Comparison of ENCODE assay signal across 16 cellular contexts in the genomic region with DNA sequence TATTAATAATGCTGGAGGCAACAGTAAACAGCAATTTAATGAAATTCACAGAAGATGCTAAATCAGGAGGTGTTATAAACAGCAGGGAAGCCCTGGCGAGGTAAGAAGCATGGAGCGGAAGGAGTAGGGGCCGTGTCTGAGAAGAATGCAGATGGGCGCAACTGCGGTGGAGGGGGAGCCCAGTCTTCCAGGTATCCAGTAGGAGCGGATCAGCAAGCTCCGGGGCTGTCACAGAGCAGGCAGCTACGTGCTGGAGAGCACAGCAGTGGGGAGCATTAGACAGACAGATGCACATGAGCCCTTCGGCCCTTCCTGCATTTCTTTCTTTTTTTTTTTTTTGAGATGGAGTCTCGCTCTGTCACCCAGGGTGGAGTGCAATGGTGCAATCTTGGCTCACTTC.
"Had no signal": no experiment of that assay in that cellular context is flagged by ENCODE, and none has a peak within 500 bp of the region (broad histone marks: within the 10 kb centered on the region; RNA-seq: fewer than 3 reads in every experiment).

No MANE protein-coding gene starts in this region.

- H3K79me2 ChIP-seq: parathyroid adenoma had no signal

- H3K4me3 ChIP-seq: ascending aorta, gastrocnemius medialis, heart left ventricle, lower lobe of right lung had no signal

- ATAC-seq: activated T-cell treated with anti-CD3 and anti-CD28 coated beads, Interleukin-2, amount 50 U/mL, for 72 hours; gastrocnemius medialis; heart left ventricle; lower lobe of right lung had no signal

- H3K27me3 ChIP-seq: ascending aorta, dorsolateral prefrontal cortex, gastrocnemius medialis, heart left ventricle had no signal

- H3K9me3 Mint-ChIP-seq: activated T-cell treated with anti-CD3 and anti-CD28 coated beads, Interleukin-2, amount 50 U/mL, for 72 hours; neural crest cell had no signal

- H3K27ac Mint-ChIP-seq: activated T-cell treated with anti-CD3 and anti-CD28 coated beads, Interleukin-2, amount 50 U/mL, for 72 hours had no signal

- H3K9me3 ChIP-seq: gastrocnemius medialis, lower lobe of right lung had no signal

- H3K27ac ChIP-seq: ascending aorta, gastrocnemius medialis, heart left ventricle, lower lobe of right lung, parathyroid adenoma had no signal

- H3K9ac ChIP-seq: parathyroid adenoma had no signal

- DNase-seq: activated CD4-positive, alpha-beta T cell treated with anti-CD3 and anti-CD28 coated beads for 1 hour; activated CD4-positive, alpha-beta T cell treated with anti-CD3 and anti-CD28 coated beads, Interleukin-2, amount 50 U/mL, for 48 hours; activated naive CD4-positive, alpha-beta T cell; activated T-cell treated with anti-CD3 and anti-CD28 coated beads, Interleukin-2, amount 50 U/mL, for 72 hours; erythroblast; gastrocnemius medialis; heart left ventricle; left cardiac atrium; lower lobe of right lung; stimulated activated CD4-positive, alpha-beta T cell treated with anti-CD3 and anti-CD28 coated beads, Interleukin-12 subunit alpha, Interleukin-12 subunit beta, amount 100 ng/mL, for 4 hours; stimulated activated CD4-positive, alpha-beta T cell treated with anti-CD3 and anti-CD28 coated beads, Interleukin-2, amount 100 ng/mL, for 24 hours; T-helper 1 cell had no signal

- H2AFZ ChIP-seq: parathyroid adenoma had no signal

- H3K4me3 Mint-ChIP-seq: activated T-cell treated with anti-CD3 and anti-CD28 coated beads, Interleukin-2, amount 50 U/mL, for 72 hours; neural crest cell had no signal

- H3K36me3 ChIP-seq: ascending aorta, gastrocnemius medialis, heart left ventricle, lower lobe of right lung had no signal
